Comparison of ENCODE assay signal across 21 cellular contexts in the genomic region with DNA sequence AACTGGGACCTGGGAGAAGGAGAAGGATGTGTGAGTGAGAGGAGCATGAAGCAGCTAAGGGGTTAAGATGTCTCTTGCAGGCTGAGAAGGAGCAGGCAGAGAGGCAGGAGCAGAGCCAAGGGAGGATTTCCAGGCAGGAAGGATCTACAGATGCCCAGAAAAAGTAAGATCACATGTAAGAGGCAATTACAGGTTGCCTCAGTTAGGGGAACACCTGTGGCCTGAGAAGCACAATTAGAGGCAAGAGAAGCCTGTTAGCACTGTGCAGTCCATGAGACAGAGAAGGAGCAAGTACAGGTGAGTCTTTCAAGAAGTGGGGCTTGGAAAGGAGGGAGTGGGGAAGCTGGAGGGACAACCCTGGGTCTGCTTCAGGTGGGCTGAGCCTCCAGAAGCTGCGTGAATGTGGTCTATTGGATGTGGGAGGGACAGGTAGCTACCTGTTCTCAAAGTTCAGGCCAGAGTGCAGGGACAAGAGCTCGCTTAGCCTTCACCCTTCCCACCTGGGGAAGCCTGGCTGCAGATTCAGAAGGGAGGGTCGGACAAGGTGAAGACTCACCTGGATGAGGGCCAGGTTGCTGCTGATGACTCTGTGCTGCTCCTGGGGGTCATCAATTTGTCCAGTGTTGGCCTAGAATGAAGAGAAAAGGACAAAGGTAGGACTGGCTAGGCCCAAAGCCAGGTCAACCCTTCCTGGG.
"Had no signal": no experiment of that assay in that cellular context is flagged by ENCODE, and none has a peak within 500 bp of the region (broad histone marks: within the 10 kb centered on the region; RNA-seq: fewer than 3 reads in every experiment).

No MANE protein-coding gene starts in this region.

- H3K27me3 ChIP-seq: ascending aorta, foreskin keratinocyte, hepatocyte had no signal

- H3K27ac ChIP-seq: ascending aorta, epithelial cell of prostate, foreskin keratinocyte, hepatocyte, lower lobe of right lung, prostate gland, skin epidermis had no signal

- FAIRE-seq: TTC549 had no signal

- H3K4me3 Mint-ChIP-seq: activated naive CD4-positive, alpha-beta T cell treated with anti-CD3 and anti-CD28 coated beads, Interleukin-2, amount 50 U/mL, for 24 hours; activated T-cell treated with anti-CD3 and anti-CD28 coated beads, Interleukin-2, amount 50 U/mL, for 4 hours; mesothelial cell of epicardium; stimulated activated naive CD8-positive, alpha-beta T cell treated with anti-CD3 and anti-CD28 coated beads, Interleukin-15, amount 100 ng/mL, for 72 hours had no signal

- DNase-seq: activated CD4-positive, alpha-beta T cell treated with anti-CD3 and anti-CD28 coated beads, Interleukin-2, amount 50 U/mL, for 4 hours; activated effector memory CD4-positive, alpha-beta T cell treated with Interleukin-2 at 50 U/mL for 16 hours; activated T-cell treated with anti-CD3 and anti-CD28 coated beads, Interleukin-2, amount 50 U/mL, for 4 hours; cerebellar nuclear complex; dermis blood vessel endothelial cell; foreskin keratinocyte; left cardiac atrium; lower lobe of right lung; right cardiac atrium; stimulated activated CD4-positive, alpha-beta T cell treated with anti-CD3 and anti-CD28 coated beads, Interleukin-2, amount 100 ng/mL, for 48 hours; stimulated activated naive CD8-positive, alpha-beta T cell treated with anti-CD3 and anti-CD28 coated beads, Interleukin-15, amount 100 ng/mL, for 72 hours; T-helper 2 cell; trophoblast cell had no signal

- H3K27ac Mint-ChIP-seq: activated naive CD4-positive, alpha-beta T cell treated with anti-CD3 and anti-CD28 coated beads, Interleukin-2, amount 50 U/mL, for 24 hours; mesothelial cell of epicardium had no signal

- H2AFZ ChIP-seq: hepatocyte had no signal

- H3K9me3 ChIP-seq: prostate gland had no signal

- H3K4me1 ChIP-seq: ascending aorta, foreskin keratinocyte, lower lobe of right lung, prostate gland had no signal

- H3K36me3 ChIP-seq: prostate gland had no signal

- H3K27me3 Mint-ChIP-seq: activated naive CD4-positive, alpha-beta T cell treated with anti-CD3 and anti-CD28 coated beads, Interleukin-2, amount 50 U/mL, for 24 hours; stimulated activated naive CD8-positive, alpha-beta T cell treated with anti-CD3 and anti-CD28 coated beads, Interleukin-15, amount 100 ng/mL, for 72 hours had no signal

- H3K9me3 Mint-ChIP-seq: activated naive CD4-positive, alpha-beta T cell treated with anti-CD3 and anti-CD28 coated beads, Interleukin-2, amount 50 U/mL, for 24 hours; activated T-cell treated with anti-CD3 and anti-CD28 coated beads, Interleukin-2, amount 50 U/mL, for 4 hours had no signal

- H3K4me1 Mint-ChIP-seq: activated naive CD4-positive, alpha-beta T cell treated with anti-CD3 and anti-CD28 coated beads, Interleukin-2, amount 50 U/mL, for 24 hours; mesothelial cell of epicardium; stimulated activated naive CD8-positive, alpha-beta T cell treated with anti-CD3 and anti-CD28 coated beads, Interleukin-15, amount 100 ng/mL, for 72 hours had no signal

- H3K4me2 ChIP-seq: hepatocyte had no signal

- H3K4me3 ChIP-seq: ascending aorta, hepatocyte, lower lobe of right lung, prostate gland, skin epidermis had no signal

- H3K79me2 ChIP-seq: hepatocyte had no signal
